Comparison of ENCODE assay signal across 9 cellular contexts in the genomic region with DNA sequence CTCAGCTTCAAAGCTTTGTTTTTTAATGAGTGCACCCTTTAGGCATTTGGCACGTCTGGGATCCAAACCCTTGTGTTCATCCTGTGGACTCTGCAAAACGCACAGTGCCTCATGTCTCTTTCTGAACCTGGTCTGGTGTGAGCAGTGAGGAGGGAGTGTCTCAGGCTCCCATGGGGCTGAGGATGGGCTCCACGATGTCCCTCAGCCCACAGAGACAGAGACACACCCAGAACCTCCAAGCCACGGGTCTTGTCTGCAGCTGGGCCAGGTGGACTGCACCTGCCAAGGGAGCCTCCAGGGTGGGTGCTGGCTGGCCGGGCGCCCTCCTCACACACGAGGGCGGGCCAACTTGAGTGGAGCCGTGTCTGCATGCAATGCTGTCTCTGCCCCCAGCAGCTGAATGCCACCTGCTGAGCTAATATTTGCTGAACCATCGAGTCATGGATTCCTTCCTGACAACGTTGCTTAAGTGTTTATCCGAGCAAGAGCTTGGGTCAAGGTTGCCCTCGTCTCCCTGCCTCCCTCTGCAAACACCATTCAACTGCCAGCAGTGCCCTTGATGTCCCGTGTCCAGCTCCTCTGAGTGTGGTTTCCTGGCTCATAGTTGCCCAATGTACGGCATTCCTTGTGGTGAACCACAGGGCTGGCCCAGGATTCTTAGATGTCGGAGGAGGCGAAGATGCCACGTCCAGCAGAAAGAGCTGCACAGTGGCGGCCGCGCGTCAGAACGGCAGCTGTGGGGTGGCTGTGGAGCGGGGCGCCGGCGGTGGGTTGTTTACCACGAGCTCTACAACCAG. TPM values are rescaled to one million over a fixed set of nuclear protein-coding genes. Genes with fewer than 3 reads are reported as not detected.
DNase-seq lines count a peak whose midpoint lies in the region; ATAC-seq lines count a peak whose summit lies in the region.
"Had no signal": no experiment of that assay in that cellular context is flagged by ENCODE, and none has a peak within 500 bp of the region (broad histone marks: within the 10 kb centered on the region; RNA-seq: fewer than 3 reads in every experiment).

No MANE protein-coding gene starts in this region.

- no peak for ATAC-seq in HG03175 (IDR thresholded peaks at IDR 0.05; ENCODE audit: unreplicated experiment)
- no peak for ATAC-seq in HG03342 (IDR thresholded peaks at IDR 0.05; ENCODE audit: unreplicated experiment)
- ATAC-seq in HG03039 (IDR thresholded peaks at IDR 0.05; ENCODE audit: unreplicated experiment): no peak
- ATAC-seq in GM18519 (IDR thresholded peaks at IDR 0.05; ENCODE audit: low FRiP score, unreplicated experiment): no peak
- ATAC-seq: left colon had no signal

- peak; percentile 85 for DNase-seq in DMS79 (lab: John Stamatoyannopoulos, UW)
- DNase-seq in MV-4-11 (lab: John Stamatoyannopoulos, UW): peak; percentile 86
- DNase-seq in astrocyte of the hippocampus (ENCODE audit: low read depth, low spot score): peak; percentile 95
- DNase-seq in myocyte (ENCODE audit: low read depth): peak; percentile 97
- DNase-seq: left colon had no signal

RNA-seq across cellular contexts. Expression of gene LPCAT1, which starts 31.4 kb away (rescaled TPM):
- 7.1 and 16.5 TPM in 2 replicates for total RNA-seq in myocyte
- 8.7 TPM for polyA plus RNA-seq in myocyte (2012)
